Comparison of ENCODE assay signal across 1 cellular context in the genomic region with DNA sequence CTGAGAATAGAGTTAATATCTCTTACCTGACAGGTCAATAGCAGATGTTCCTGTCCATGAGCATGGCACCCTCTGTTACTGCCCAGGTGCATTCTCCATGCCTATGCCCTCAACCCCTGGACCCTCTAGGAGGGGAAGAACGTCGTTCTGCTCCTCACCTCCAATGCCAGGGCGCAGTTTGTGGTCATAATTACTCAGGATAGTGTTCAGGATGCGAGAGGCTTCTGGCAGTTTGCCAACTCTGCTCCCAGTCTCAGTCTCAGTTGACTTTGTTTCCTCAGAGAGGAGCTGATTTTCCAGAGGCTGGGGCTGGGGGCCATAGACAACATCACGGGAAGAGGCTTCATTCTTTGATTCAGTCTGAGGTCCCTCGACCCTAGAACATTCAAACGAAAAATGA.
TF ChIP-seq lines count a peak whose summit lies in the region.

No MANE protein-coding gene starts in this region.

TF ChIP-seq in HepG2, 621 proteins besides CTCF, POLR2A, EP300 and RAD21:
- TF ChIP-seq POLR2AphosphoS5 (IDR thresholded peaks at IDR 0.05; ENCODE audit: low read depth, low read length) = no peak
- no peak for TF ChIP-seq YY1 (IDR thresholded peaks at IDR 0.05; ENCODE audit: insufficient read depth, insufficient replicate concordance, low read depth, low read length)
- TF ChIP-seq, protein P1, sequence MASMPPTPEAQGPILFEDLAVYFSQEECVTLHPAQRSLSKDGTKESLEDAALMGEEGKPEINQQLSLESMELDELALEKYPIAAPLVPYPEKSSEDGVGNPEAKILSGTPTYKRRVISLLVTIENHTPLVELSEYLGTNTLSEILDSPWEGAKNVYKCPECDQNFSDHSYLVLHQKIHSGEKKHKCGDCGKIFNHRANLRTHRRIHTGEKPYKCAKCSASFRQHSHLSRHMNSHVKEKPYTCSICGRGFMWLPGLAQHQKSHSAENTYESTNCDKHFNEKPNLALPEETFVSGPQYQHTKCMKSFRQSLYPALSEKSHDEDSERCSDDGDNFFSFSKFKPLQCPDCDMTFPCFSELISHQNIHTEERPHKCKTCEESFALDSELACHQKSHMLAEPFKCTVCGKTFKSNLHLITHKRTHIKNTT (CRISPR knock-in tag; IDR thresholded peaks at IDR 0.05) = no peak
- TF ChIP-seq LCORL (IDR thresholded peaks at IDR 0.05) = peak; percentile 61; the same call in 1 of the 2 replicates
- TF ChIP-seq LCORL (CRISPR knock-in tag; IDR thresholded peaks at IDR 0.05) = no peak
